ENCODE assay signal across 22 cellular contexts in genomic region chr2:1060987-1061386, GRCh38.
"Had no signal": no experiment of that assay in that cellular context is flagged by ENCODE, and none has a peak within 500 bp of the region (broad histone marks: within the 10 kb centered on the region; RNA-seq: fewer than 3 reads in every experiment).

No MANE protein-coding gene starts in this region.

- H3K27ac ChIP-seq: HL-60, SJSA1, SK-N-MC had no signal

- H3K27me3 ChIP-seq: SJSA1 had no signal

- H3K4me3 ChIP-seq: MG63, SJSA1, SK-N-MC had no signal

- H3K36me3 ChIP-seq: MG63, SJSA1 had no signal

- DNase-seq: IMR-90, Karpas-422, KG1, MG63, NCI-H1092, NCI-H1105 treated with DMSO at 0.1 percent for 48 hours, NCI-H1417 treated with DMSO at 0.1 percent for 48 hours, NCI-H146, NCI-H1694 treated with DMSO at 0.1 percent for 48 hours, NCI-H1930, NCI-H2081, NCI-H2107, NCI-H2227 treated with DMSO at 0.1 percent for 48 hours, NCI-H524, NCI-H526 treated with DMSO at 0.1 percent for 48 hours, NCI-H748 treated with DMSO at 0.1 percent for 48 hours, Right ventricle myocardium superior, RPMI8226, SIG-M5 had no signal
